ENCODE assay signal across 11 cellular contexts in genomic region chr11:3942160-3942955, GRCh38.
DNase-seq lines count a peak whose midpoint lies in the region; ATAC-seq, FAIRE-seq and TF ChIP-seq lines count a peak whose summit lies in the region.
"Had no signal": no experiment of that assay in that cellular context is flagged by ENCODE, and none has a peak within 500 bp of the region (broad histone marks: within the 10 kb centered on the region; RNA-seq: fewer than 3 reads in every experiment).

No MANE protein-coding gene starts in this region.

- peak; percentile 55 for ATAC-seq in GM18511 (IDR thresholded peaks at IDR 0.05; ENCODE audit: unreplicated experiment)
- peak; percentile 41 for ATAC-seq in HG03565 (IDR thresholded peaks at IDR 0.05; ENCODE audit: unreplicated experiment)
- ATAC-seq in GM12878: peak; percentile 60
- no peak for ATAC-seq in GM19351 (IDR thresholded peaks at IDR 0.05; ENCODE audit: unreplicated experiment)

- TF ChIP-seq EP300 in GM12878 (IDR thresholded peaks at IDR 0.05; ENCODE audit: borderline replicate concordance in 1 of 2, control insufficient read depth in 1 of 2, low read depth in 2 of 2, low read length in 2 of 2): no peak

- peak; percentile 56 for FAIRE-seq in GM12878 (lab: Jason Lieb, UNC)

- H3K27ac ChIP-seq in GM12878 (ENCODE audit: control insufficient read depth, insufficient read depth) (peak overlapping the region; percentile 38; the same call in 1 of the 2 replicates), spleen (peak overlapping the region; percentile 43 to 94 (median 73))
- H3K27ac ChIP-seq: PC-9 had no signal

- H3K9me3 ChIP-seq in GM12878 (replicated peaks; ENCODE audit: control insufficient read depth, insufficient read depth, low read length) (0 out of 3 replicates have a peak, but pooled peaks cover 2% of the 10 kb centered on the region), spleen (no peaks in the 10 kb centered on the region)
- H3K9me3 ChIP-seq: prostate gland had no signal

- RAD21 ChIA-PET in GM12878 (lab: Charles Lee; ENCODE audit: unreplicated experiment): interaction anchor here (1.4 kb wide), 3 partner anchors 88 to 131 kb away, joined by 3 to 5 read pairs (median 4); no protein-coding TSS in a partner anchor

- no peaks in the 10 kb centered on the region for H3K27me3 ChIP-seq in GM12878 (replicated peaks in 1 of 2; ENCODE audit: control insufficient read depth in 2 of 2, insufficient read depth in 2 of 2, low read length in 1 of 2)
- no peaks in the 10 kb centered on the region for H3K27me3 ChIP-seq in spleen (replicated peaks in 1 of 7)

- POLR2A ChIA-PET in GM12878 (lab: Charles Lee): no interaction called here

- CTCF ChIA-PET in GM12878 (lab: Yijun Ruan, JAX): interaction anchor here (0.8 to 2.4 kb wide), 9 partner anchors 9 to 131 kb away, joined by 3 to 9 read pairs (median 3); no protein-coding TSS in a partner anchor

- peaks cover 0 to 2% of the 10 kb centered on the region in 2 experiments; a peak in 1 of 4 replicates for H3K36me3 ChIP-seq in GM12878 (ENCODE audit: control insufficient read depth in 2 of 2, insufficient read depth in 2 of 2, low read length in 1 of 2)
- no peaks in the 10 kb centered on the region for H3K36me3 ChIP-seq in spleen
- H3K36me3 ChIP-seq: prostate gland had no signal

- intact Hi-C loops in GM12878 (cut with micrococcal nuclease; ENCODE audit: unreplicated experiment) (no loop called here), spleen (cut with DNase I; ENCODE audit: low total_unique reads) (loop anchor here (10.0 kb wide), 1 partner anchor 122 kb away; no protein-coding TSS in a partner anchor)

- H3K4me1 ChIP-seq in GM12878 (ENCODE audit: control insufficient read depth, insufficient read depth, low read length) (peaks cover 33% of the 10 kb centered on the region), spleen (peaks cover 49 to 95% (median 72%) of the 10 kb centered on the region in 6 donors)
- H3K4me1 ChIP-seq: prostate gland had no signal

- BruUV-seq in GM12878 (replicated peaks; lab: Mats Ljungman, UMichigan): no TSS peak

- H3K4me2 ChIP-seq in GM12878 (ENCODE audit: control insufficient read depth, insufficient read depth): peak overlapping the region; percentile 21
- H3K4me2 ChIP-seq: PC-9 had no signal

- DNase-seq in GM12878 (ENCODE audit: low read depth, low spot score): no peak
- DNase-seq in spleen: no peak
- no peak for DNase-seq in HT-29 (ENCODE audit: low spot score)
- no peak for DNase-seq in HuH-7 (ENCODE audit: low spot score)
- DNase-seq in A172 (ENCODE audit: low spot score): no peak
- DNase-seq: effector CD8-positive, alpha-beta T cell; PC-9 had no signal

- TF ChIP-seq POLR2A in GM12878 (IDR thresholded peaks at IDR 0.05; ENCODE audit: low read depth, low read length) (no peak), spleen (IDR thresholded peaks at IDR 0.05) (no peak)

- H3K4me3 ChIP-seq in GM12878 (no peak overlapping the region), spleen (no peak overlapping the region)
- H3K4me3 ChIP-seq: PC-9, prostate gland had no signal

- TF ChIP-seq RAD21 in GM12878 (IDR thresholded peaks at IDR 0.05; ENCODE audit: insufficient read depth, low read depth, low read length): no peak

- TF ChIP-seq CTCF in GM12878 (IDR thresholded peaks at IDR 0.05 in 2 of 3, conservative IDR thresholded peaks at IDR 0.05 in 1 of 3; ENCODE audit: control insufficient read depth in 2 of 3, extremely low read depth in 1 of 3, insufficient read depth in 1 of 3, low read depth in 3 of 3, low read length in 3 of 3) (no peak), spleen (IDR thresholded peaks at IDR 0.05 in 8 of 11, conservative IDR thresholded peaks at IDR 0.05 in 3 of 11) (peak in 1 of 11 experiments; percentile 13)

- peaks cover 24% of the 10 kb centered on the region for H3K79me2 ChIP-seq in GM12878 (ENCODE audit: control insufficient read depth, insufficient read depth, low read length)

- H3K9ac ChIP-seq in GM12878 (ENCODE audit: control insufficient read depth, insufficient read depth, low read length): no peak overlapping the region

- no peak overlapping the region for H2AFZ ChIP-seq in GM12878 (ENCODE audit: control insufficient read depth, low read depth, low read length)
- H2AFZ ChIP-seq: PC-9 had no signal

- in situ Hi-C loops in GM12878 (cut with MboI): no loop called here

- 9% methylated on average over 3 of the region's 3 CpGs for WGBS in GM12878 (ENCODE audit: insufficient coverage, insufficient replicate concordance, low lambda C conversion rate, missing lambda C conversion rate)
- WGBS in spleen, 5 donors: 59 to 70% (median 59%) methylated on average over 3 of the region's 3 CpGs

- H4K20me1 ChIP-seq in GM12878 (ENCODE audit: control insufficient read depth, insufficient read depth): no peaks in the 10 kb centered on the region

- SMC1A ChIA-PET in GM12878 (lab: Charles Lee; ENCODE audit: uncharacterized antibody, unreplicated experiment): interaction anchor here (1.0 to 4.2 kb wide), 6 partner anchors 9 to 88 kb away, joined by 3 to 17 read pairs (median 4); partner anchors contain the start of gene STIM1

TF ChIP-seq in GM12878, 131 proteins besides CTCF, POLR2A, EP300 and RAD21:
- TF ChIP-seq MTA2 (IDR thresholded peaks at IDR 0.05; ENCODE audit: low read depth) (no peak), RUNX3 (IDR thresholded peaks at IDR 0.05; ENCODE audit: low read length) (peak; percentile 44)
